In genomic region chr1:214224605-214225354, GRCh38 we compare ENCODE assay signal across 10 cellular contexts. TPM values are rescaled to one million over a fixed set of nuclear protein-coding genes. Genes with fewer than 3 reads are reported as not detected.
DNase-seq lines count a peak whose midpoint lies in the region; ATAC-seq and TF ChIP-seq lines count a peak whose summit lies in the region.
"Had no signal": no experiment of that assay in that cellular context is flagged by ENCODE, and none has a peak within 500 bp of the region (broad histone marks: within the 10 kb centered on the region; RNA-seq: fewer than 3 reads in every experiment).

No MANE protein-coding gene starts in this region.

- no peak overlapping the region for H3K4me3 Mint-ChIP-seq in CD8-positive, alpha-beta memory T cell
- H3K4me3 Mint-ChIP-seq: immature natural killer cell had no signal

- peaks cover 2% of the 10 kb centered on the region for H3K27me3 ChIP-seq in iPS DF 6.9 (ENCODE audit: control insufficient read depth, insufficient read depth, low read length)
- H3K27me3 ChIP-seq in CD8-positive, alpha-beta memory T cell (ENCODE audit: insufficient read depth, low read length, poor library complexity, severe bottlenecking) = peaks cover 3% of the 10 kb centered on the region

- peaks cover 0 to 9% (median 3%) of the 10 kb centered on the region in 3 donors for H3K4me1 Mint-ChIP-seq in CD8-positive, alpha-beta memory T cell
- H3K4me1 Mint-ChIP-seq: immature natural killer cell had no signal

- no CpG with 5 or more reads among the region's 24 CpGs for WGBS in iPS DF 6.9 (ENCODE audit: insufficient coverage, insufficient read length)

- no peak for TF ChIP-seq CTCF in cardiac fibroblast (IDR thresholded peaks at IDR 0.05; ENCODE audit: low read depth, low read length)
- no peak for TF ChIP-seq CTCF in retinal pigment epithelial cell (conservative IDR thresholded peaks at IDR 0.05; ENCODE audit: low read depth, low read length)

- POLR2A ChIA-PET in CD8-positive, alpha-beta memory T cell (lab: Charles Lee) = no interaction called here

- no peaks in the 10 kb centered on the region for H3K36me3 Mint-ChIP-seq in CD8-positive, alpha-beta memory T cell
- H3K36me3 Mint-ChIP-seq: immature natural killer cell had no signal

- H3K4me3 ChIP-seq in cardiac fibroblast (replicated peaks in 1 of 2; ENCODE audit: low read depth in 2 of 2, low read length in 2 of 2) (peak overlapping the region; percentile 28 to 41), iPS DF 6.9 (ENCODE audit: low read length) (peak overlapping the region; percentile 17; the same call in 1 of the 2 replicates), retinal pigment epithelial cell (ENCODE audit: low read length) (peak overlapping the region; percentile 49)
- H3K4me3 ChIP-seq in CD8-positive, alpha-beta memory T cell (ENCODE audit: low read length) = no peak overlapping the region
- H3K4me3 ChIP-seq: HAP-1 had no signal

- no peak overlapping the region for H3K27ac Mint-ChIP-seq in CD8-positive, alpha-beta memory T cell

- no peaks in the 10 kb centered on the region for H3K9me3 Mint-ChIP-seq in CD8-positive, alpha-beta memory T cell

- no peak for ATAC-seq in HG03520 (IDR thresholded peaks at IDR 0.05; ENCODE audit: unreplicated experiment)

- peaks cover 14 to 48% of the 10 kb centered on the region in 2 donors for H3K27me3 Mint-ChIP-seq in CD8-positive, alpha-beta memory T cell

- no peaks in the 10 kb centered on the region; the same call in 1 of the 2 replicates for H3K9me3 ChIP-seq in iPS DF 6.9 (ENCODE audit: control insufficient read depth, insufficient read depth, low read length)
- H3K9me3 ChIP-seq in CD8-positive, alpha-beta memory T cell (ENCODE audit: low read length) = no peaks in the 10 kb centered on the region
- H3K9me3 ChIP-seq: HAP-1 had no signal

- H3K36me3 ChIP-seq in iPS DF 6.9 (ENCODE audit: control insufficient read depth, insufficient read depth, low read length) = no peaks in the 10 kb centered on the region
- H3K36me3 ChIP-seq in CD8-positive, alpha-beta memory T cell (ENCODE audit: insufficient read depth, low read length) = no peaks in the 10 kb centered on the region
- H3K36me3 ChIP-seq: HAP-1 had no signal

- H3K4me1 ChIP-seq in iPS DF 6.9 (ENCODE audit: control insufficient read depth, insufficient read depth, low read length) = no peaks in the 10 kb centered on the region
- no peaks in the 10 kb centered on the region for H3K4me1 ChIP-seq in CD8-positive, alpha-beta memory T cell (ENCODE audit: insufficient read depth, low read length)
- H3K4me1 ChIP-seq: HAP-1 had no signal

- CTCF ChIA-PET in CD8-positive, alpha-beta memory T cell (lab: Charles Lee) = interaction anchor here (0.9 kb wide), 1 partner anchor 104 kb away, joined by 3 read pairs; no protein-coding TSS in a partner anchor

- no peak overlapping the region for H3K27ac ChIP-seq in iPS DF 6.9 (ENCODE audit: low read length)
- H3K27ac ChIP-seq in CD8-positive, alpha-beta memory T cell (ENCODE audit: low read depth, low read length) = no peak overlapping the region

- DNase-seq in GM04503 (ENCODE audit: low read depth) = peak; percentile 7
- DNase-seq in cardiac fibroblast (ENCODE audit: low read depth in 2 of 2) = peak; percentile 41 to 48
- DNase-seq in iPS DF 6.9 (ENCODE audit: low read depth, low spot score) = no peak
- DNase-seq in retinal pigment epithelial cell (ENCODE audit: low read depth) = no peak
- no peak for DNase-seq in CD8-positive, alpha-beta memory T cell
- no peak for DNase-seq in HuH-7.5 (ENCODE audit: low spot score)
- no peak for DNase-seq in inferior parietal cortex (ENCODE audit: extremely low spot score)
- DNase-seq: immature natural killer cell had no signal

RNA-seq across cellular contexts. Expression of gene SMYD2, which starts 56.2 kb away (rescaled TPM):
- total RNA-seq in CD8-positive, alpha-beta memory T cell = 10 to 100 TPM; 23.2 to 25.9 TPM
- 46.2 TPM for polyA plus RNA-seq in CD8-positive, alpha-beta memory T cell

Comparison
In these comparisons a context has a peak if more than half of its experiments do, and no peak if none do; other contexts are left out.
1. DNase-seq: peak in GM04503 (single experiment) and cardiac fibroblast (2 of 2); none in iPS DF 6.9 (single experiment), retinal pigment epithelial cell (single experiment), CD8-positive, alpha-beta memory T cell (0 of 5), HuH-7.5 (single experiment) and inferior parietal cortex (single experiment).